In genomic region chr1:59595774-59596173, GRCh38 we compare ENCODE assay signal across 11 cellular contexts.
DNase-seq lines count a peak whose midpoint lies in the region; ATAC-seq and TF ChIP-seq lines count a peak whose summit lies in the region.
"Had no signal": no experiment of that assay in that cellular context is flagged by ENCODE, and none has a peak within 500 bp of the region (broad histone marks: within the 10 kb centered on the region; RNA-seq: fewer than 3 reads in every experiment).

No MANE protein-coding gene starts in this region.

- H3K4me3 ChIP-seq in RWPE2 (ENCODE audit: severe bottlenecking), result no peak overlapping the region
- H3K4me3 ChIP-seq in fibroblast of mammary gland (ENCODE audit: control insufficient read depth, low read depth, low read length), result no peak overlapping the region
- no peak overlapping the region for H3K4me3 ChIP-seq in skeletal muscle satellite cell (ENCODE audit: low read length)

- POLR2A ChIA-PET in activated CD4-positive, alpha-beta memory T cell treated with anti-CD3 and anti-CD28 coated beads for 36 hours (lab: Charles Lee), result no interaction called here

- CTCF ChIA-PET in activated CD4-positive, alpha-beta memory T cell treated with anti-CD3 and anti-CD28 coated beads for 36 hours (lab: Charles Lee), result no interaction called here

- no peaks in the 10 kb centered on the region for H3K36me3 Mint-ChIP-seq in activated CD4-positive, alpha-beta memory T cell treated with anti-CD3 and anti-CD28 coated beads for 36 hours
- H3K36me3 Mint-ChIP-seq: T-cell had no signal

- H3K27ac ChIP-seq in RWPE2 (ENCODE audit: poor library complexity, severe bottlenecking), result peak overlapping the region; percentile 96

- peak; percentile 58 for DNase-seq in H4 (ENCODE audit: low spot score)
- no peak for DNase-seq in RWPE2 (ENCODE audit: low spot score)
- DNase-seq in fibroblast of mammary gland (ENCODE audit: low read depth), result peak; percentile 50
- no peak for DNase-seq in NCI-H526 (lab: John Stamatoyannopoulos, UW)
- DNase-seq in cardiac septum (ENCODE audit: low spot score), result no peak
- DNase-seq in activated CD4-positive, alpha-beta memory T cell treated with anti-CD3 and anti-CD28 coated beads for 36 hours, result no peak
- DNase-seq: NCI-H2227 treated with DMSO at 0.1 percent for 48 hours, nucleus accumbens, T-cell had no signal

- H3K4me1 ChIP-seq in RWPE2 (ENCODE audit: insufficient read depth, poor library complexity, severe bottlenecking), result peaks cover 26% of the 10 kb centered on the region
- H3K4me1 ChIP-seq in skeletal muscle satellite cell (ENCODE audit: control insufficient read depth, insufficient read depth, low read length), result peaks cover 21% of the 10 kb centered on the region

- TF ChIP-seq CTCF in RWPE2 (IDR thresholded peaks at IDR 0.05; ENCODE audit: poor library complexity, severe bottlenecking) (no peak), fibroblast of mammary gland (conservative IDR thresholded peaks at IDR 0.05; ENCODE audit: control insufficient read depth, insufficient read depth, low read depth, low read length) (no peak)

- H3K9ac ChIP-seq in skeletal muscle satellite cell (ENCODE audit: low read depth, low read length), result peak overlapping the region; percentile 57

- no peak overlapping the region for H3K4me3 Mint-ChIP-seq in activated CD4-positive, alpha-beta memory T cell treated with anti-CD3 and anti-CD28 coated beads for 36 hours
- H3K4me3 Mint-ChIP-seq: T-cell had no signal

- no peaks in the 10 kb centered on the region for H3K27me3 Mint-ChIP-seq in activated CD4-positive, alpha-beta memory T cell treated with anti-CD3 and anti-CD28 coated beads for 36 hours
- H3K27me3 Mint-ChIP-seq: T-cell had no signal

- H3K9me3 Mint-ChIP-seq in activated CD4-positive, alpha-beta memory T cell treated with anti-CD3 and anti-CD28 coated beads for 36 hours, result peaks cover 3% of the 10 kb centered on the region
- H3K9me3 Mint-ChIP-seq: T-cell had no signal

- H3K4me1 Mint-ChIP-seq in activated CD4-positive, alpha-beta memory T cell treated with anti-CD3 and anti-CD28 coated beads for 36 hours (ENCODE audit: low read depth), result peaks cover 3% of the 10 kb centered on the region
- H3K4me1 Mint-ChIP-seq: T-cell had no signal

- H3K9me3 ChIP-seq in RWPE2 (ENCODE audit: severe bottlenecking) (no peaks in the 10 kb centered on the region), skeletal muscle satellite cell (replicated peaks; ENCODE audit: low read length) (no peaks in the 10 kb centered on the region)

- ATAC-seq in RWPE2 (ENCODE audit: low read depth) (peak; percentile 69), HG03108 (IDR thresholded peaks at IDR 0.05; ENCODE audit: unreplicated experiment) (no peak)
- ATAC-seq: T-cell had no signal

- H3K4me2 ChIP-seq in skeletal muscle satellite cell (ENCODE audit: low read length), result peak overlapping the region; percentile 41

- no peaks in the 10 kb centered on the region for H3K27me3 ChIP-seq in RWPE2 (ENCODE audit: insufficient read depth, poor library complexity, severe bottlenecking)
- no peaks in the 10 kb centered on the region for H3K27me3 ChIP-seq in skeletal muscle satellite cell (ENCODE audit: control insufficient read depth, insufficient read depth, low read length)

- H3K27ac Mint-ChIP-seq in activated CD4-positive, alpha-beta memory T cell treated with anti-CD3 and anti-CD28 coated beads for 36 hours, result no peak overlapping the region
- H3K27ac Mint-ChIP-seq: T-cell had no signal

- intact Hi-C loops in cardiac septum (cut with DNase I), result loop anchor here (10.0 kb wide), 1 partner anchor 811 kb away; the partner anchor contains the start of gene JUN
- intact Hi-C loops in activated CD4-positive, alpha-beta memory T cell treated with anti-CD3 and anti-CD28 coated beads for 36 hours (cut with micrococcal nuclease), result no loop called here

- H3K36me3 ChIP-seq in RWPE2 (ENCODE audit: low read depth) (no peaks in the 10 kb centered on the region), skeletal muscle satellite cell (ENCODE audit: insufficient read depth, low read length) (no peaks in the 10 kb centered on the region)

Comparison
In these comparisons a context has a peak if more than half of its experiments do, and no peak if none do; other contexts are left out.
1. DNase-seq: peak in H4 (single experiment) and fibroblast of mammary gland (single experiment); none in RWPE2 (single experiment), NCI-H526 (0 of 2), cardiac septum (single experiment) and activated CD4-positive, alpha-beta memory T cell treated with anti-CD3 and anti-CD28 coated beads for 36 hours (single experiment).